In the genomic region with DNA sequence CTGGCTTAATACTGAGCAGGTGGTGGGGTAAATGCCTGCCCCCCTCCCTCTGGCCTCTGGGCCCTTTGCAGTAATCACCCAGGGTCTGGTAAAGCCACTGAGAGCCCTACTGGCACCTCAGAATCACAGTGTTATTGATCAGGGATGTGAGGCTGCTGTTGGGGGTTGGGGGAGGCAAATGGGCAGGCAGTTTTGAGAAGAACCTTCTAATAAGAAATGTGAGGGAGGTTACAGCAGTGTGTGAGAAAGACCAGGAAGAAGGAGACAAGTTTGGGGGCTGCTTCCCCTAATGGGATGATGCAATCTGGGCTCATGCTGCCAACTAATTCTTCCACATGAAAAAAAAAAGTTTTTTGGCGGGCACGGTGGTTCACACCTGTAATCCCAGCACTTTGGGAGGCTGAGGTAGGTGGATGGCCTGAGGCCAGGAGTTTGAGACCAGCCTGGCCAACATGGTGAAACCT, we compare ENCODE assay signal across 17 cellular contexts.
"Had no signal": no experiment of that assay in that cellular context is flagged by ENCODE, and none has a peak within 500 bp of the region (broad histone marks: within the 10 kb centered on the region; RNA-seq: fewer than 3 reads in every experiment).

No MANE protein-coding gene starts in this region.

- H3K27me3 Mint-ChIP-seq: activated CD4-positive, alpha-beta T cell treated with anti-CD3 and anti-CD28 coated beads, Interleukin-2, amount 10 ng/mL, durations not matched to agents 7 days and 5 days; natural killer cell treated with Interleukin-12 subunit alpha and Interleukin-12 subunit beta and Interleukin-15 and Interleukin-18, amount 100 ng/mL, for 72 hours had no signal

- DNase-seq: activated CD4-positive, alpha-beta T cell treated with anti-CD3 and anti-CD28 coated beads, Interleukin-2, amount 10 ng/mL, durations not matched to agents 7 days and 5 days; activated T-cell treated with anti-CD3 and anti-CD28 coated beads, Interleukin-2, amount 50 U/mL, for 1 hour; amniotic stem cell; foreskin keratinocyte; left cardiac atrium; lower lobe of right lung; retina; stimulated activated CD4-positive, alpha-beta T cell treated with anti-CD3 and anti-CD28 coated beads, Interleukin-2, amount 100 ng/mL, for 24 hours; stimulated activated naive CD8-positive, alpha-beta T cell treated with anti-CD3 and anti-CD28 coated beads, Interleukin-15, Interleukin-2, amounts not matched to agents 100 U/mL and 50 U/mL, for 24 hours; substantia nigra had no signal

- H3K27ac Mint-ChIP-seq: activated CD4-positive, alpha-beta T cell treated with anti-CD3 and anti-CD28 coated beads, Interleukin-2, amount 10 ng/mL, durations not matched to agents 7 days and 5 days; mesothelial cell of epicardium; natural killer cell treated with Interleukin-12 subunit alpha and Interleukin-12 subunit beta and Interleukin-15 and Interleukin-18, amount 100 ng/mL, for 72 hours had no signal

- H3K9me3 ChIP-seq: lower lobe of right lung, tibial artery had no signal

- H3K4me2 ChIP-seq: hepatocyte had no signal

- H3K27me3 ChIP-seq: dorsolateral prefrontal cortex, foreskin keratinocyte, hepatocyte, tibial artery had no signal

- H3K4me3 Mint-ChIP-seq: activated CD4-positive, alpha-beta T cell treated with anti-CD3 and anti-CD28 coated beads, Interleukin-2, amount 10 ng/mL, durations not matched to agents 7 days and 5 days; mesothelial cell of epicardium; natural killer cell treated with Interleukin-12 subunit alpha and Interleukin-12 subunit beta and Interleukin-15 and Interleukin-18, amount 100 ng/mL, for 72 hours had no signal

- H3K27ac ChIP-seq: dorsolateral prefrontal cortex, foreskin keratinocyte, hepatocyte, lower lobe of right lung, tibial artery had no signal

- H3K4me3 ChIP-seq: dorsolateral prefrontal cortex, hepatocyte, lower lobe of right lung, tibial artery had no signal

- H3K4me1 ChIP-seq: foreskin keratinocyte had no signal

- H3K9me3 Mint-ChIP-seq: activated CD4-positive, alpha-beta T cell treated with anti-CD3 and anti-CD28 coated beads, Interleukin-2, amount 10 ng/mL, durations not matched to agents 7 days and 5 days; activated naive CD4-positive, alpha-beta T cell treated with anti-CD3 and anti-CD28 coated beads, Interleukin-2, amount 50 U/mL, for 72 hours; mesothelial cell of epicardium; natural killer cell treated with Interleukin-12 subunit alpha and Interleukin-12 subunit beta and Interleukin-15 and Interleukin-18, amount 100 ng/mL, for 72 hours had no signal

- H2AFZ ChIP-seq: hepatocyte had no signal

- ATAC-seq: activated CD4-positive, CD25-positive, alpha-beta regulatory T cell treated with anti-CD3 and anti-CD28 coated beads, Interleukin-2, amount 50 U/mL, for 24 hours; activated naive CD4-positive, alpha-beta T cell treated with anti-CD3 and anti-CD28 coated beads, Interleukin-2, amount 50 U/mL, for 72 hours; foreskin keratinocyte; left cardiac atrium; lower lobe of right lung; natural killer cell treated with Interleukin-12 subunit alpha and Interleukin-12 subunit beta and Interleukin-15 and Interleukin-18, amount 100 ng/mL, for 72 hours; stimulated activated naive CD8-positive, alpha-beta T cell treated with anti-CD3 and anti-CD28 coated beads, Interleukin-15, Interleukin-2, amounts not matched to agents 100 U/mL and 50 U/mL, for 24 hours had no signal
